16 cellular contexts compared by ENCODE assay signal in genomic region chr12:6488240-6488639, GRCh38. TPM values are rescaled to one million over a fixed set of nuclear protein-coding genes. Genes with fewer than 3 reads are reported as not detected.
DNase-seq lines count a peak whose midpoint lies in the region; ATAC-seq and TF ChIP-seq lines count a peak whose summit lies in the region.
"Had no signal": no experiment of that assay in that cellular context is flagged by ENCODE, and none has a peak within 500 bp of the region (broad histone marks: within the 10 kb centered on the region; RNA-seq: fewer than 3 reads in every experiment).

No MANE protein-coding gene starts in this region.

- H3K27ac Mint-ChIP-seq in WTC11 = no peak overlapping the region
- no peak overlapping the region for H3K27ac Mint-ChIP-seq in activated CD8-positive, alpha-beta T cell treated with anti-CD3 and anti-CD28 coated beads for 36 hours
- H3K27ac Mint-ChIP-seq in natural killer cell = no peak overlapping the region
- H3K27ac Mint-ChIP-seq: CD14-positive monocyte; CD4-positive, alpha-beta memory T cell had no signal

- H3K27me3 Mint-ChIP-seq in WTC11 (ENCODE audit: low read depth) (no peaks in the 10 kb centered on the region; the same call in 1 of the 2 replicates), natural killer cell (ENCODE audit: low read depth in 2 of 2) (no peaks in the 10 kb centered on the region)
- H3K27me3 Mint-ChIP-seq in activated CD8-positive, alpha-beta T cell treated with anti-CD3 and anti-CD28 coated beads for 36 hours = no peaks in the 10 kb centered on the region
- H3K27me3 Mint-ChIP-seq: CD4-positive, alpha-beta memory T cell had no signal

- H3K36me3 ChIP-seq in HEK293 (ENCODE audit: control insufficient read depth in 2 of 2, insufficient read depth in 1 of 2, low read length in 2 of 2) = peaks cover 12 to 16% of the 10 kb centered on the region in 2 experiments

- no peaks in the 10 kb centered on the region for H3K9me3 ChIP-seq in HEK293 (ENCODE audit: control insufficient read depth, insufficient read depth, low read depth, low read length)
- H3K9me3 ChIP-seq: BLaER1, HAP-1 had no signal

- H3K27ac ChIP-seq in HEK293 (ENCODE audit: extremely low read depth, low read depth, low read length) = no peak overlapping the region
- H3K27ac ChIP-seq: BLaER1, GM23248 had no signal

- POLR2A ChIA-PET in HEK293 (lab: Yijun Ruan, JAX) (interaction anchor here (0.7 to 2.6 kb wide), 4 partner anchors 14 to 46 kb away, joined by 3 to 20 read pairs (median 7); partner anchors contain the start of genes GAPDH and VAMP1), WTC11 (lab: Charles Lee) (interaction anchor here (1.1 kb wide), 1 partner anchor 49 kb away, joined by 4 read pairs; no protein-coding TSS in a partner anchor)
- POLR2A ChIA-PET in activated CD8-positive, alpha-beta T cell treated with anti-CD3 and anti-CD28 coated beads for 36 hours (lab: Charles Lee) = interaction anchor here (0.7 to 1.7 kb wide), 2 partner anchors 18 to 25 kb away, joined by 4 read pairs; partner anchors contain the start of gene VAMP1

- H3K4me3 ChIP-seq in HEK293 (ENCODE audit: low read depth, low read length) = no peak overlapping the region
- H3K4me3 ChIP-seq: BLaER1, GM23248, HAP-1 had no signal

- H3K9me3 Mint-ChIP-seq in WTC11 (no peaks in the 10 kb centered on the region), natural killer cell (no peaks in the 10 kb centered on the region)
- H3K9me3 Mint-ChIP-seq in activated CD8-positive, alpha-beta T cell treated with anti-CD3 and anti-CD28 coated beads for 36 hours = no peaks in the 10 kb centered on the region

- H3K4me1 Mint-ChIP-seq in WTC11 (peaks cover 9% of the 10 kb centered on the region), natural killer cell (peaks cover 12 to 15% of the 10 kb centered on the region in 2 donors)
- H3K4me1 Mint-ChIP-seq in activated CD8-positive, alpha-beta T cell treated with anti-CD3 and anti-CD28 coated beads for 36 hours (ENCODE audit: low read depth) = peaks cover 8% of the 10 kb centered on the region

- CTCF ChIA-PET in HEK293 (lab: Yijun Ruan, JAX) = interaction anchor here (0.6 to 1.3 kb wide), 4 partner anchors 23 to 411 kb away, joined by 3 to 5 read pairs (median 4); no protein-coding TSS in a partner anchor
- CTCF ChIA-PET in WTC11 (lab: Charles Lee) = interaction anchor here (0.6 to 1.2 kb wide), 2 partner anchors 23 to 265 kb away, joined by 3 to 4 read pairs; partner anchors contain the start of gene MLF2
- CTCF ChIA-PET in activated CD8-positive, alpha-beta T cell treated with anti-CD3 and anti-CD28 coated beads for 36 hours (lab: Charles Lee) = interaction anchor here (0.7 to 3.0 kb wide), 4 partner anchors 18 to 75 kb away, joined by 3 to 10 read pairs (median 5); partner anchors contain the start of gene VAMP1

- peaks cover 12% of the 10 kb centered on the region for H3K36me3 Mint-ChIP-seq in WTC11
- H3K36me3 Mint-ChIP-seq in activated CD8-positive, alpha-beta T cell treated with anti-CD3 and anti-CD28 coated beads for 36 hours (ENCODE audit: low read depth) = peaks cover 16% of the 10 kb centered on the region
- H3K36me3 Mint-ChIP-seq in natural killer cell = no peaks in the 10 kb centered on the region

- H3K4me1 ChIP-seq in HEK293 (ENCODE audit: control insufficient read depth, insufficient read depth, low read length) = peaks cover 4% of the 10 kb centered on the region; the same call in 1 of the 2 replicates

- DNase-seq in WTC11 (ENCODE audit: low spot score) = no peak
- no peak for DNase-seq in activated CD8-positive, alpha-beta T cell treated with anti-CD3 and anti-CD28 coated beads for 36 hours
- DNase-seq in natural killer cell = no peak
- DNase-seq: 8988T; CD4-positive, alpha-beta memory T cell; DMS153; DMS79; GDM1; GM23248 had no signal

- ATAC-seq in WTC11 = no peak
- ATAC-seq in activated CD8-positive, alpha-beta T cell treated with anti-CD3 and anti-CD28 coated beads for 36 hours = no peak
- no peak for ATAC-seq in natural killer cell

- intact Hi-C loops in activated CD8-positive, alpha-beta T cell treated with anti-CD3 and anti-CD28 coated beads for 36 hours (cut with micrococcal nuclease) = no loop called here
- intact Hi-C loops in natural killer cell (cut with micrococcal nuclease) = no loop called here

- H3K4me3 Mint-ChIP-seq in WTC11 = no peak overlapping the region
- H3K4me3 Mint-ChIP-seq in activated CD8-positive, alpha-beta T cell treated with anti-CD3 and anti-CD28 coated beads for 36 hours = no peak overlapping the region
- H3K4me3 Mint-ChIP-seq in natural killer cell = no peak overlapping the region
- H3K4me3 Mint-ChIP-seq: CD14-positive monocyte; CD4-positive, alpha-beta memory T cell had no signal

- TF ChIP-seq CTCF in HEK293 (tag by site-specific recombination; IDR thresholded peaks at IDR 0.05) (no peak), WTC11 (IDR thresholded peaks at IDR 0.05) (no peak), natural killer cell (IDR thresholded peaks at IDR 0.05) (no peak)
- no peak for TF ChIP-seq CTCF in activated CD8-positive, alpha-beta T cell treated with anti-CD3 and anti-CD28 coated beads for 36 hours (IDR thresholded peaks at IDR 0.05)

TF ChIP-seq in HEK293, 187 proteins besides CTCF, POLR2A, EP300 and RAD21:
- TF ChIP-seq ZNF548 (tag by site-specific recombination; IDR thresholded peaks at IDR 0.05) (no peak), ZNF121 (tag by site-specific recombination; IDR thresholded peaks at IDR 0.05) (peak; percentile 84), ZNF521 (tag by site-specific recombination; IDR thresholded peaks at IDR 0.05) (no peak), ZFP41 (tag by site-specific recombination; IDR thresholded peaks at IDR 0.05; ENCODE audit: borderline replicate concordance) (no peak), PATZ1 (tag by site-specific recombination; IDR thresholded peaks at IDR 0.05) (0 out of 2 replicates have a peak, but pooled peaks have one; percentile 20)

TF ChIP-seq in WTC11, 78 proteins besides CTCF, POLR2A, EP300 and RAD21:
- TF ChIP-seq ZNF121 (CRISPR knock-in tag; IDR thresholded peaks at IDR 0.05) (peak; percentile 55; the same call in 1 of the 2 replicates), SP1 (CRISPR knock-in tag; conservative IDR thresholded peaks at IDR 0.05) (no peak)

RNA-seq across cellular contexts. Expression of gene MRPL51, which starts 4.8 kb away (rescaled TPM):
- total RNA-seq in WTC11 (2021) = 285 to 290 TPM (median 288 TPM) in 3 replicates
- total RNA-seq in activated CD8-positive, alpha-beta T cell treated with anti-CD3 and anti-CD28 coated beads for 36 hours = 100 to 1,000 TPM; 230 to 254 TPM
- 10 to 100 TPM; 32.8 to 48.3 (median 45.4) TPM for total RNA-seq in natural killer cell

RNA-seq across cellular contexts. Expression of gene NCAPD2, which starts 5.7 kb away (rescaled TPM):
- 131 to 141 TPM (median 133 TPM) in 3 replicates for total RNA-seq in WTC11 (2021)
- 100 to 1,000 TPM; 195 to 196 TPM for total RNA-seq in activated CD8-positive, alpha-beta T cell treated with anti-CD3 and anti-CD28 coated beads for 36 hours
- total RNA-seq in natural killer cell = 10 to 100 TPM; 38.8 to 53.1 (median 44.1) TPM

RNA-seq across cellular contexts. Expression of gene VAMP1, which starts 17.8 kb away (rescaled TPM):
- 12.8 to 14.3 TPM (median 13.8 TPM) in 3 replicates for total RNA-seq in WTC11 (2021)
- 10 to 100 TPM; 50.0 to 51.2 TPM for total RNA-seq in activated CD8-positive, alpha-beta T cell treated with anti-CD3 and anti-CD28 coated beads for 36 hours
- total RNA-seq in natural killer cell = 10 to 100 TPM; 81.0 to 84.3 (median 83.8) TPM

RNA-seq across cellular contexts. Expression of gene TAPBPL, which starts 36.4 kb away (rescaled TPM):
- 0.98 to 1.3 TPM (median 1.1 TPM) in 3 replicates for total RNA-seq in WTC11 (2021)
- total RNA-seq in activated CD8-positive, alpha-beta T cell treated with anti-CD3 and anti-CD28 coated beads for 36 hours = 10 to 100 TPM; 23.3 to 28.0 TPM
- 10 to 100 TPM; 43.0 to 51.4 (median 46.9) TPM for total RNA-seq in natural killer cell

RNA-seq across cellular contexts. Expression of gene CD27, which starts 43.5 kb away (rescaled TPM):
- total RNA-seq in WTC11 (2021) (0.23 to 0.34 TPM (median 0.28 TPM) in 3 replicates), natural killer cell (10 to 100 TPM in 1 of 3 donors, 1 to 10 TPM in 2; 2.7 to 13.7 (median 3.1) TPM)
- total RNA-seq in activated CD8-positive, alpha-beta T cell treated with anti-CD3 and anti-CD28 coated beads for 36 hours = 100 to 1,000 TPM; 160 to 164 TPM
- total RNA-seq: A673, Daoy, GM23248, H4 had no signal

Comparison
In these comparisons a context has a peak if more than half of its experiments do, and no peak if none do; other contexts are left out.
1. Of the 8 proteins assayed by ChIP-seq in both HEK293 and WTC11: peak only in HEK293: none; only in WTC11: none; in both: ZNF121; in neither: 7.